ENCODE assay signal across 11 cellular contexts in the genomic region with DNA sequence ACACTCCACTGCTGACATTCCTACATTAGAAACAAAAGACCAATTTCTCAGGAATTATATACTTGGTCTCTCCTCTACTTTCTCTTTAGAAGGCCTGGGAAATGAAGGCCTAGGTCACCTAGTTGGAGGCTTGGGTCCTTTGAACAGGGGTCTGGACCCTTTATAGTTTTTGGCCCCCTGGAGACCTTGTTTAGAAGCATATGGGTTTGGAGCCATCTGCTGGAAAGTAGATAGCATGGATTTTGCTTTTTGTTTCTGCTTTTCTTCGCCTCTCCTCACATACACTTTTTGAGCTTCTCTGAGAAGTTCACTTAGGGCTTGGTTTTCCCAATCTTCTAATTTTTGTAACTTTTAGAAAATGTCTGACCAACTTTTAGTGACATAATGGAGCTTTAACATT.
A peak's percentile ranks its signal among the peaks of the same experiment; 100 is the strongest.
DNase-seq lines count a peak whose midpoint lies in the region; ATAC-seq and TF ChIP-seq lines count a peak whose summit lies in the region.
"Had no signal": no experiment of that assay in that cellular context is flagged by ENCODE, and none has a peak within 500 bp of the region (broad histone marks: within the 10 kb centered on the region; RNA-seq: fewer than 3 reads in every experiment).

No MANE protein-coding gene starts in this region.

- H3K27me3 ChIP-seq in body of pancreas: no peaks in the 10 kb centered on the region

- ATAC-seq in body of pancreas: no peak
- ATAC-seq in HG02623 (IDR thresholded peaks at IDR 0.05; ENCODE audit: unreplicated experiment): no peak
- no peak for ATAC-seq in HG02588 (IDR thresholded peaks at IDR 0.05; ENCODE audit: unreplicated experiment)
- ATAC-seq in HG03095 (IDR thresholded peaks at IDR 0.05; ENCODE audit: unreplicated experiment): no peak
- ATAC-seq: natural killer cell treated with Interleukin-12 subunit alpha and Interleukin-12 subunit beta and Interleukin-15 and Interleukin-18, amount 100 ng/mL, for 72 hours had no signal

- no peaks in the 10 kb centered on the region for H3K4me1 ChIP-seq in body of pancreas

- H3K4me3 ChIP-seq in AG10803 (ENCODE audit: low read length) (no peak overlapping the region), body of pancreas (no peak overlapping the region)

- H3K36me3 ChIP-seq in body of pancreas (replicated peaks in 1 of 2; ENCODE audit: insufficient read depth in 1 of 2, low read depth in 2 of 2): no peaks in the 10 kb centered on the region

- no peak for TF ChIP-seq POLR2A in body of pancreas (IDR thresholded peaks at IDR 0.05)

- intact Hi-C loops in body of pancreas (cut with DNase I): no loop called here

- WGBS in body of pancreas, 2 donors: 82 to 100% methylated on average over 1 of the region's 1 CpG

- peaks cover 0 to 11% (median 0%) of the 10 kb centered on the region in 3 donors for H3K9me3 ChIP-seq in body of pancreas

- TF ChIP-seq CTCF in AG10803 (conservative IDR thresholded peaks at IDR 0.05; ENCODE audit: low read length): peak; percentile 64
- TF ChIP-seq CTCF in LNCAP (IDR thresholded peaks at IDR 0.05): peak; percentile 42
- peak in 4 of 7 experiments; percentile 13 to 44 (median 38) for TF ChIP-seq CTCF in body of pancreas (IDR thresholded peaks at IDR 0.05)

- peak; percentile 22 for DNase-seq in AG10803 (ENCODE audit: low read depth)
- no peak for DNase-seq in body of pancreas
- DNase-seq in medulla oblongata (ENCODE audit: extremely low spot score): peak; percentile 4
- no peak for DNase-seq in stimulated activated CD4-positive, alpha-beta T cell treated with anti-CD3 and anti-CD28 coated beads, Interleukin-1b, Interleukin-23, amount 100 ng/mL, for 48 hours
- DNase-seq: activated naive CD4-positive, alpha-beta T cell treated with anti-CD3 and anti-CD28 coated beads, Interleukin-2, amount 50 U/mL, for 16 hours; DND-41 had no signal

- H3K27ac ChIP-seq in body of pancreas: no peak overlapping the region

Comparison
In these comparisons a context has a peak if more than half of its experiments do, and no peak if none do; other contexts are left out.
1. DNase-seq: peak in AG10803 (single experiment) and medulla oblongata (single experiment); none in body of pancreas (0 of 4) and stimulated activated CD4-positive, alpha-beta T cell treated with anti-CD3 and anti-CD28 coated beads, Interleukin-1b, Interleukin-23, amount 100 ng/mL, for 48 hours (single experiment).
2. Peak in every context shown above with its lines, with median percentiles within 50 percentile points of each other: CTCF ChIP-seq.